In genomic region chr19:47247308-47247990, GRCh38 we compare ENCODE assay signal across 8 cellular contexts. TPM values are rescaled to one million over a fixed set of nuclear protein-coding genes. Genes with fewer than 3 reads are reported as not detected.
DNase-seq lines count a peak whose midpoint lies in the region; ATAC-seq, FAIRE-seq and TF ChIP-seq lines count a peak whose summit lies in the region.

No MANE protein-coding gene starts in this region.

- H3K27me3 ChIP-seq in RWPE2 (ENCODE audit: insufficient read depth, poor library complexity, severe bottlenecking) = no peaks in the 10 kb centered on the region
- H3K27me3 ChIP-seq in pancreas = no peaks in the 10 kb centered on the region

- H3K36me3 ChIP-seq in RWPE2 (ENCODE audit: low read depth) (no peaks in the 10 kb centered on the region), pancreas (no peaks in the 10 kb centered on the region)

- ATAC-seq in RWPE2 (ENCODE audit: low read depth) = no peak
- peak in 3 of 4 donors; percentile 29 to 59 (median 54) for ATAC-seq in pancreas
- ATAC-seq in HG03095 (IDR thresholded peaks at IDR 0.05; ENCODE audit: unreplicated experiment) = no peak
- no peak for ATAC-seq in GM21717 (IDR thresholded peaks at IDR 0.05; ENCODE audit: unreplicated experiment)

- CTCF ChIA-PET in HEK293T (lab: Yijun Ruan, JAX) = interaction anchor here (0.6 to 4.7 kb wide), 4 partner anchors 8 to 843 kb away, joined by 3 to 108 read pairs (median 3); no protein-coding TSS in a partner anchor

- TF ChIP-seq CTCF in RWPE2 (IDR thresholded peaks at IDR 0.05; ENCODE audit: poor library complexity, severe bottlenecking) (peak; percentile 96), pancreas (IDR thresholded peaks at IDR 0.05) (peak; percentile 80 to 89 (median 88))

- POLR2A ChIA-PET in HEK293T (lab: Yijun Ruan, JAX) = interaction anchor here (1.9 to 3.6 kb wide), 2 partner anchors 9 to 21 kb away, joined by 9 to 42 read pairs; partner anchors contain the start of gene CCDC9

- H3K9me3 ChIP-seq in RWPE2 (ENCODE audit: severe bottlenecking) (no peaks in the 10 kb centered on the region), pancreas (no peaks in the 10 kb centered on the region)

- no peak for FAIRE-seq in pancreas (lab: Jason Lieb, UNC)

- H3K27ac ChIP-seq in RWPE2 (ENCODE audit: poor library complexity, severe bottlenecking) (no peak overlapping the region), pancreas (no peak overlapping the region)

- DNase-seq in C1 segment of cervical spinal cord (lab: John Stamatoyannopoulos, UW) (peak in 10 of 14 donors; percentile 14 to 66 (median 29)), HEK293T (ENCODE audit: extremely low spot score) (peak; percentile 65), RWPE2 (ENCODE audit: low spot score) (no peak), activated gamma-delta T cell (lab: John Stamatoyannopoulos, UW) (peak; percentile 54), foreskin melanocyte (peak; percentile 65), pancreas (peak; percentile 53 to 93 (median 82))

- H3K4me1 ChIP-seq in RWPE2 (ENCODE audit: insufficient read depth, poor library complexity, severe bottlenecking) (peaks cover 4% of the 10 kb centered on the region), pancreas (peaks cover 3 to 5% (median 4%) of the 10 kb centered on the region in 3 donors)

- WGBS in pancreas, 2 donors = 21 to 25% methylated on average over 25 of the region's 25 CpGs

- intact Hi-C loops in pancreas (cut with DNase I) = loop anchor here in 2 of 3 donors (5.0 to 10.0 kb wide), 3 partner anchors 40 to 100 kb away; no protein-coding TSS in a partner anchor

- H3K4me3 ChIP-seq in RWPE2 (ENCODE audit: severe bottlenecking) (no peak overlapping the region), pancreas (no peak overlapping the region)

TF ChIP-seq in HEK293T, 16 proteins besides CTCF, POLR2A, EP300 and RAD21:
- TF ChIP-seq ARNT (IDR thresholded peaks at IDR 0.05) = no peak
- no peak for TF ChIP-seq BHLHE40 (IDR thresholded peaks at IDR 0.05; ENCODE audit: borderline replicate concordance)
- no peak for TF ChIP-seq CTBP1 (IDR thresholded peaks at IDR 0.05; ENCODE audit: borderline replicate concordance)
- no peak for TF ChIP-seq TARDBP (IDR thresholded peaks at IDR 0.05)
- no peak for TF ChIP-seq ELF4 (IDR thresholded peaks at IDR 0.05)
- TF ChIP-seq SP1 (IDR thresholded peaks at IDR 0.05) = no peak
- no peak for TF ChIP-seq FOXK2 (IDR thresholded peaks at IDR 0.05)
- no peak for TF ChIP-seq HDGF (IDR thresholded peaks at IDR 0.05; ENCODE audit: borderline replicate concordance)
- TF ChIP-seq, protein P1, sequence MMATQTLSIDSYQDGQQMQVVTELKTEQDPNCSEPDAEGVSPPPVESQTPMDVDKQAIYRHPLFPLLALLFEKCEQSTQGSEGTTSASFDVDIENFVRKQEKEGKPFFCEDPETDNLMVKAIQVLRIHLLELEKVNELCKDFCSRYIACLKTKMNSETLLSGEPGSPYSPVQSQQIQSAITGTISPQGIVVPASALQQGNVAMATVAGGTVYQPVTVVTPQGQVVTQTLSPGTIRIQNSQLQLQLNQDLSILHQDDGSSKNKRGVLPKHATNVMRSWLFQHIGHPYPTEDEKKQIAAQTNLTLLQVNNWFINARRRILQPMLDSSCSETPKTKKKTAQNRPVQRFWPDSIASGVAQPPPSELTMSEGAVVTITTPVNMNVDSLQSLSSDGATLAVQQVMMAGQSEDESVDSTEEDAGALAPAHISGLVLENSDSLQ (IDR thresholded peaks at IDR 0.05) = no peak
- no peak for TF ChIP-seq L3MBTL2 (conservative IDR thresholded peaks at IDR 0.05)
- TF ChIP-seq FOXM1 (IDR thresholded peaks at IDR 0.05; ENCODE audit: borderline replicate concordance) = no peak
- no peak for TF ChIP-seq SUZ12 (IDR thresholded peaks at IDR 0.05)
- TF ChIP-seq ZNF384 (IDR thresholded peaks at IDR 0.05) = no peak
- TF ChIP-seq NFRKB (IDR thresholded peaks at IDR 0.05) = no peak
- TF ChIP-seq FOXA1 (IDR thresholded peaks at IDR 0.05) = no peak
- TF ChIP-seq LEF1 (IDR thresholded peaks at IDR 0.05; ENCODE audit: borderline replicate concordance) = no peak

RNA-seq across cellular contexts. Expression of gene CCDC9, which starts 8.9 kb away (rescaled TPM):
- 10 to 100 TPM; 24.6 to 67.3 (median 34.7) TPM for total RNA-seq in pancreas
- polyA plus RNA-seq in pancreas = 100 to 1,000 TPM in 1 of 2 donors, 10 to 100 TPM in 1; 38.3 to 102 TPM

RNA-seq across cellular contexts. Expression of gene BBC3, which starts 16.4 kb away (rescaled TPM):
- 10 to 100 TPM in 3 of 6 donors, 1 to 10 TPM in 3; 6.8 to 19.4 (median 9.2) TPM for total RNA-seq in pancreas
- polyA plus RNA-seq in pancreas = 10 to 100 TPM in 1 of 2 donors, 1 to 10 TPM in 1; 5.5 to 11.3 TPM

RNA-seq across cellular contexts. Expression of gene INAFM1, which starts 27.2 kb away (rescaled TPM):
- 10 to 100 TPM; 10.6 to 37.7 (median 13.5) TPM for total RNA-seq in pancreas
- 10 to 100 TPM; 25.6 to 29.7 TPM for polyA plus RNA-seq in pancreas

Comparison
In these comparisons a context has a peak if more than half of its experiments do, and no peak if none do; other contexts are left out.
1. ATAC-seq: peak in pancreas (3 of 4); none in RWPE2 (single experiment), HG03095 (single experiment) and GM21717 (single experiment).